9 cellular contexts compared by ENCODE assay signal in the genomic region with DNA sequence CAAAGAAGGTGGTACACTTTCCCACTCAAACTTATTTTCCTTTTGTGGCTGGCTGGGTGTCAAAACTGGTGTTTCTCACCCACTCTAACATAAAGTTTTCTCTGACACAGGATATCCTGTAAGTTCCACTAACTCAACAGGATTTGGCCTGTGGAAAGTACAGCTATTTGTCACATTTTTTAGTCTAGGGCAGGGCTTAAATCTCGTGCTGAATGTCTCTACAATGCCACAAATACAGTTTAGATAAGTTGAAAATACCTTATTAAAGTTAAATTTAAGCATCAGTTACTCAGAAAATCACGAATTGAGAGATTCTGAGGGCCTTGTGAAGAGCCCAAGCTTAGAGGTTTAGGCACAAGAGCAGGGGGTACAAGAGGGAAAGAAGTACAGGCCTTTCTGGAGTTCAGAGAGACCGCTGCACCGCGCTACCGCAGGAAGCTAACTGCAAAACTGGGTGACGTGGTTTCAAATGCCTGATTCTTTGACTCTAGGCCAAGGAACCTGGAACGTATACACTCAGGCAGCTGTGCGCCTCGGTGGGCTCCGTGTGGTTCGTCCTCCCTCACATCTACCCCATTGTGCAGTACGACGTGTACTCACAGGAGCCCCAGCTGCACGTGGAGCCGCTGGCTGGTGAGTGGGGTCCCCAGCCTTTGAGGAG. TPM values are rescaled to one million over a fixed set of nuclear protein-coding genes. Genes with fewer than 3 reads are reported as not detected.
DNase-seq lines count a peak whose midpoint lies in the region; ATAC-seq lines count a peak whose summit lies in the region.
"Had no signal": no experiment of that assay in that cellular context is flagged by ENCODE, and none has a peak within 500 bp of the region (broad histone marks: within the 10 kb centered on the region; RNA-seq: fewer than 3 reads in every experiment).

No MANE protein-coding gene starts in this region.

- ATAC-seq in HG03469 (IDR thresholded peaks at IDR 0.05; ENCODE audit: unreplicated experiment) (no peak), HG02763 (IDR thresholded peaks at IDR 0.05; ENCODE audit: unreplicated experiment) (no peak)
- ATAC-seq in stimulated activated memory B cell treated with anti-CD40 and anti-IgM and Interleukin-4, amounts not matched to agents 10 μg/mL and 1 μg/mL and 100 μg/mL, for 72 hours: no peak

- H3K9me3 Mint-ChIP-seq in stimulated activated naive CD8-positive, alpha-beta T cell treated with anti-CD3 and anti-CD28 coated beads, Interleukin-15, Interleukin-2, amounts not matched to agents 100 ng/mL and 50 ng/mL, for 24 hours: no peaks in the 10 kb centered on the region
- H3K9me3 Mint-ChIP-seq in stimulated activated memory B cell treated with anti-CD40 and anti-IgM and Interleukin-4, amounts not matched to agents 10 μg/mL and 1 μg/mL and 100 μg/mL, for 72 hours: no peaks in the 10 kb centered on the region

- DNase-seq in activated CD4-positive, alpha-beta T cell treated with anti-CD3 and anti-CD28 coated beads for 1 hour: peak; percentile 43
- peak; percentile 53 for DNase-seq in activated naive CD4-positive, alpha-beta T cell treated with anti-CD3 and anti-CD28 coated beads, Interleukin-2, amount 50 U/mL, for 16 hours
- peak; percentile 78 to 96 for DNase-seq in lung microvascular endothelial cell (ENCODE audit: low read depth in 2 of 2)
- DNase-seq in kidney tubule cell (ENCODE audit: low spot score): no peak
- DNase-seq: NCI-H1417 treated with DMSO at 0.1 percent for 48 hours had no signal

- H3K27ac Mint-ChIP-seq in stimulated activated naive CD8-positive, alpha-beta T cell treated with anti-CD3 and anti-CD28 coated beads, Interleukin-15, Interleukin-2, amounts not matched to agents 100 ng/mL and 50 ng/mL, for 24 hours: peak overlapping the region; percentile 99
- H3K27ac Mint-ChIP-seq in stimulated activated memory B cell treated with anti-CD40 and anti-IgM and Interleukin-4, amounts not matched to agents 10 μg/mL and 1 μg/mL and 100 μg/mL, for 72 hours: no peak overlapping the region

- peaks cover 92% of the 10 kb centered on the region for H3K36me3 Mint-ChIP-seq in stimulated activated naive CD8-positive, alpha-beta T cell treated with anti-CD3 and anti-CD28 coated beads, Interleukin-15, Interleukin-2, amounts not matched to agents 100 ng/mL and 50 ng/mL, for 24 hours (ENCODE audit: low read depth)
- H3K36me3 Mint-ChIP-seq in stimulated activated memory B cell treated with anti-CD40 and anti-IgM and Interleukin-4, amounts not matched to agents 10 μg/mL and 1 μg/mL and 100 μg/mL, for 72 hours: peaks cover 94% of the 10 kb centered on the region

- peak overlapping the region; percentile 77 for H3K4me3 Mint-ChIP-seq in stimulated activated naive CD8-positive, alpha-beta T cell treated with anti-CD3 and anti-CD28 coated beads, Interleukin-15, Interleukin-2, amounts not matched to agents 100 ng/mL and 50 ng/mL, for 24 hours
- no peak overlapping the region for H3K4me3 Mint-ChIP-seq in stimulated activated memory B cell treated with anti-CD40 and anti-IgM and Interleukin-4, amounts not matched to agents 10 μg/mL and 1 μg/mL and 100 μg/mL, for 72 hours

- H3K4me1 Mint-ChIP-seq in stimulated activated naive CD8-positive, alpha-beta T cell treated with anti-CD3 and anti-CD28 coated beads, Interleukin-15, Interleukin-2, amounts not matched to agents 100 ng/mL and 50 ng/mL, for 24 hours (ENCODE audit: low read depth): peaks cover 94% of the 10 kb centered on the region
- peaks cover 28% of the 10 kb centered on the region for H3K4me1 Mint-ChIP-seq in stimulated activated memory B cell treated with anti-CD40 and anti-IgM and Interleukin-4, amounts not matched to agents 10 μg/mL and 1 μg/mL and 100 μg/mL, for 72 hours

- H3K27me3 Mint-ChIP-seq in stimulated activated naive CD8-positive, alpha-beta T cell treated with anti-CD3 and anti-CD28 coated beads, Interleukin-15, Interleukin-2, amounts not matched to agents 100 ng/mL and 50 ng/mL, for 24 hours: no peaks in the 10 kb centered on the region
- H3K27me3 Mint-ChIP-seq in stimulated activated memory B cell treated with anti-CD40 and anti-IgM and Interleukin-4, amounts not matched to agents 10 μg/mL and 1 μg/mL and 100 μg/mL, for 72 hours: no peaks in the 10 kb centered on the region

RNA-seq across cellular contexts. Expression of gene PWP2, which starts 23.4 kb away (rescaled TPM):
- total RNA-seq in lung microvascular endothelial cell: 9.6 and 19.4 TPM in 2 replicates

RNA-seq across cellular contexts. Expression of gene GATD3, which starts 49.7 kb away (rescaled TPM):
- 11.1 and 21.6 TPM in 2 replicates for total RNA-seq in lung microvascular endothelial cell
